8 cellular contexts compared by ENCODE assay signal in genomic region chr19:39539165-39539518, GRCh38.
DNase-seq lines count a peak whose midpoint lies in the region; ATAC-seq lines count a peak whose summit lies in the region.

No MANE protein-coding gene starts in this region.

- H3K36me3 ChIP-seq in muscle layer of duodenum (ENCODE audit: control insufficient read depth in 1 of 2, insufficient read depth in 2 of 2, low read length in 2 of 2): no peaks in the 10 kb centered on the region

- ATAC-seq in GM19455 (IDR thresholded peaks at IDR 0.05; ENCODE audit: unreplicated experiment) (no peak), GM19328 (IDR thresholded peaks at IDR 0.05; ENCODE audit: unreplicated experiment) (no peak)

- H3K4me3 ChIP-seq in muscle layer of duodenum (ENCODE audit: low read depth in 1 of 2, low read length in 2 of 2): peak overlapping the region; percentile 71 to 74

- peaks cover 4 to 14% of the 10 kb centered on the region in 2 donors for H3K4me1 ChIP-seq in muscle layer of duodenum (ENCODE audit: control insufficient read depth in 1 of 2, insufficient read depth in 2 of 2, low read length in 2 of 2)

- H3K27me3 ChIP-seq in muscle layer of duodenum (ENCODE audit: low read depth, low read length): no peaks in the 10 kb centered on the region

- H3K9me3 ChIP-seq in muscle layer of duodenum (ENCODE audit: control insufficient read depth in 1 of 2, low read length in 2 of 2): no peaks in the 10 kb centered on the region

- DNase-seq in ELR (ENCODE audit: low read depth): peak; percentile 70
- DNase-seq in LoVo (ENCODE audit: low spot score): peak; percentile 41
- no peak for DNase-seq in caudate nucleus (lab: John Stamatoyannopoulos, UW)
- DNase-seq in GM19238 (ENCODE audit: insufficient read length, low spot score): no peak
- no peak for DNase-seq in stimulated activated CD4-positive, alpha-beta T cell treated with anti-CD3 and anti-CD28 coated beads, Interleukin-2, amount 100 ng/mL, for 24 hours

- H3K27ac ChIP-seq in caudate nucleus (ENCODE audit: low read depth, low read length): peak overlapping the region; percentile 82
- peak overlapping the region; percentile 74 for H3K27ac ChIP-seq in muscle layer of duodenum (ENCODE audit: low read length)

Comparison
In these comparisons a context has a peak if more than half of its experiments do, and no peak if none do; other contexts are left out.
1. DNase-seq: peak in ELR (single experiment) and LoVo (single experiment); none in caudate nucleus (0 of 61), GM19238 (single experiment) and stimulated activated CD4-positive, alpha-beta T cell treated with anti-CD3 and anti-CD28 coated beads, Interleukin-2, amount 100 ng/mL, for 24 hours (0 of 2).